Comparison of ENCODE assay signal across 8 cellular contexts in the genomic region with DNA sequence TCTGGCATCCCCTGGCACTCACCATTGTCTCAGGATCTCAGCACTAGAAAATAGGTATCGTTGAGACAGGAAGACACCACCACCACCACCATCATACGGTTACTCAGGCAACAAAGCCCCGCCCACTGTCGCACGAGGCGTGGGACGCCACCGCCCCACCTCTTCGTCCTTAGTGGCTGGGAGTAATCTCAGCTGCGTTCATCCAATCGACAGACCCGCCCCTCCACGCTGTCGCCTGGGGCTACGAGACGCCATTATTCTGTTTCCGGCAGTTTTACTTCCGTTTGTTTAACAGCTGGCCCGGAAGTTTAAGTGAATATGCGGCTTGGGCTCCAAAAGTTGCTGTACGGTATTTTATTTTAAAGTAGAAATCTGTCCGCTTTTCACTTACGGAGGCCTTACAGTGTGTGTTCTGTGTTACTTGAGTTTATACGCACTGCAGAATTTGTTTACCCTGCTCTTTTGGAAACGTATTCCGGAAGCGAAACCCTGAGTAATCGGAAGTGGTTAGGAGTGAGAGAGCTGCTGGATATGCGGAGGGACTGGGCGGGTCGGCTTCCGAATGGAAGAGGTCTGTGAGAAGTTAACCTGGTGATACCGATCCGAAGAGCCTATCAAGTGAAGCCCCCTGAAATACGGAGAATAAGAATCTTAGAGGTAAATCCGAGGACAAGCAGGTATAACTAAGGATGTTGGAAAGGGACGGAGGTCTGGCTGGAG. TPM values are rescaled to one million over a fixed set of nuclear protein-coding genes. Genes with fewer than 3 reads are reported as not detected.
DNase-seq lines count a peak whose midpoint lies in the region; ATAC-seq and TF ChIP-seq lines count a peak whose summit lies in the region.

A gene with protein sequence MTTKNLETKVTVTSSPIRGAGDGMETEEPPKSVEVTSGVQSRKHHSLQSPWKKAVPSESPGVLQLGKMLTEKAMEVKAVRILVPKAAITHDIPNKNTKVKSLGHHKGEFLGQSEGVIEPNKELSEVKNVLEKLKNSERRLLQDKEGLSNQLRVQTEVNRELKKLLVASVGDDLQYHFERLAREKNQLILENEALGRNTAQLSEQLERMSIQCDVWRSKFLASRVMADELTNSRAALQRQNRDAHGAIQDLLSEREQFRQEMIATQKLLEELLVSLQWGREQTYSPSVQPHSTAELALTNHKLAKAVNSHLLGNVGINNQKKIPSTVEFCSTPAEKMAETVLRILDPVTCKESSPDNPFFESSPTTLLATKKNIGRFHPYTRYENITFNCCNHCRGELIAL (plus strand): TSS at position 510 of the 720 bp plus-strand sequence. CDS start 1,328 bp downstream, outside the sequence.
NME7 (minus strand) TSS at position 112 of the 720 bp plus-strand sequence; CDS start at position 25, 87 bp downstream.

- WGBS in ectodermal cell, 2 experiments: 0% methylated on average over 37 of the region's 37 CpGs
- 0 to 1% methylated on average over 37 of the region's 37 CpGs for WGBS in lower leg skin, 2 donors

- H3K4me1 Mint-ChIP-seq in CD14-positive monocyte: peaks cover 9% of the 10 kb centered on the region

- peaks cover 16 to 24% of the 10 kb centered on the region in 2 donors for H3K36me3 Mint-ChIP-seq in CD14-positive monocyte

- H3K27ac ChIP-seq in ectodermal cell (ENCODE audit: insufficient read depth, low read depth, low read length, poor library complexity, severe bottlenecking): no peak within 1 kb of the TSS

- H3K4me3 ChIP-seq in ectodermal cell (ENCODE audit: insufficient read depth, low read depth, low read length) (peak within 1 kb of the TSS; percentile 75), lower leg skin (ENCODE audit: low read depth, poor library complexity, severe bottlenecking) (peak within 1 kb of the TSS; percentile 53)

- TF ChIP-seq CTCF in CD14-positive monocyte (IDR thresholded peaks at IDR 0.05): no peak
- TF ChIP-seq CTCF in lower leg skin (IDR thresholded peaks at IDR 0.05): no peak

- H3K4me3 Mint-ChIP-seq in CD14-positive monocyte: no peak within 1 kb of the TSS

- H3K9me3 ChIP-seq in ectodermal cell (ENCODE audit: control insufficient read depth, low read length): no peaks in the 10 kb centered on the region

- H3K36me3 ChIP-seq in ectodermal cell (ENCODE audit: control insufficient read depth, insufficient read depth, low read length): peaks cover 4% of the 10 kb centered on the region

- no peak for TF ChIP-seq POLR2A in lower leg skin (IDR thresholded peaks at IDR 0.05)

- H3K27ac Mint-ChIP-seq in CD14-positive monocyte: peak within 1 kb of the TSS in 1 of 7 donors; percentile 20

- no peaks in the 10 kb centered on the region for H3K27me3 Mint-ChIP-seq in CD14-positive monocyte (ENCODE audit: low read depth in 3 of 3)

- ATAC-seq in GM19438 (IDR thresholded peaks at IDR 0.05; ENCODE audit: low read depth, unreplicated experiment) (peak; percentile 97), HG03571 (IDR thresholded peaks at IDR 0.05; ENCODE audit: unreplicated experiment) (peak; percentile 96)

- H3K9me3 Mint-ChIP-seq in CD14-positive monocyte: peaks cover 0 to 5% (median 5%) of the 10 kb centered on the region in 7 donors

- DNase-seq in CD14-positive monocyte (ENCODE audit: low spot score) (peak; percentile 96), NCI-H82 (lab: John Stamatoyannopoulos, UW) (peak; percentile 100), lower leg skin (ENCODE audit: low spot score in 2 of 2) (peak; percentile 98 to 99)
- peak; percentile 99 for DNase-seq in activated CD4-positive, alpha-beta T cell treated with anti-CD3 and anti-CD28 coated beads, Interleukin-2, amount 50 U/mL, for 48 hours
- DNase-seq in stimulated activated CD4-positive, alpha-beta T cell treated with anti-CD3 and anti-CD28 coated beads, Interleukin-4, amount 100 ng/mL, for 48 hours (ENCODE audit: low read depth in 2 of 2): peak; percentile 96 to 98

- peaks cover 3% of the 10 kb centered on the region for H3K4me1 ChIP-seq in ectodermal cell (ENCODE audit: control insufficient read depth, insufficient read depth, low read length)

- no peaks in the 10 kb centered on the region for H3K27me3 ChIP-seq in ectodermal cell (ENCODE audit: control insufficient read depth, insufficient read depth, low read length, poor library complexity, severe bottlenecking)

- intact Hi-C loops in CD14-positive monocyte (cut with micrococcal nuclease) (loop anchor here in 1 of 2 donors (5.0 to 10.0 kb wide), 3 partner anchors 119 to 527 kb away; partner anchors contain the start of genes ATP1B1, SCYL3 and SLC19A2), lower leg skin (cut with DNase I; ENCODE audit: low total_unique reads) (no loop called here)

RNA-seq across cellular contexts. Expression of the first gene that starts in this region (rescaled TPM):
- polyA plus RNA-seq in CD14-positive monocyte: 1 to 10 TPM; 4.8 to 7.9 TPM
- polyA plus RNA-seq in ectodermal cell (2013, experiment 1 of 4): 12.2 TPM
- 14.6 TPM for polyA plus RNA-seq in ectodermal cell (2013, experiment 2 of 4)
- polyA plus RNA-seq in ectodermal cell (2013, experiment 3 of 4): 13.7 TPM
- 14.8 TPM for polyA plus RNA-seq in ectodermal cell (2013, experiment 4 of 4)
- total RNA-seq in lower leg skin: 10 to 100 TPM; 20.4 to 23.8 (median 21.3) TPM

RNA-seq across cellular contexts. Expression of gene NME7, which starts in this region (rescaled TPM):
- 1 to 10 TPM; 6.0 to 8.0 TPM for polyA plus RNA-seq in CD14-positive monocyte
- 42.5 TPM for polyA plus RNA-seq in ectodermal cell (2013, experiment 1 of 4)
- polyA plus RNA-seq in ectodermal cell (2013, experiment 2 of 4): 42.5 TPM
- polyA plus RNA-seq in ectodermal cell (2013, experiment 3 of 4): 41.2 TPM
- polyA plus RNA-seq in ectodermal cell (2013, experiment 4 of 4): 43.6 TPM
- total RNA-seq in lower leg skin: 1 to 10 TPM; 5.0 to 8.9 (median 8.4) TPM
